9 cellular contexts compared by ENCODE assay signal in the genomic region with DNA sequence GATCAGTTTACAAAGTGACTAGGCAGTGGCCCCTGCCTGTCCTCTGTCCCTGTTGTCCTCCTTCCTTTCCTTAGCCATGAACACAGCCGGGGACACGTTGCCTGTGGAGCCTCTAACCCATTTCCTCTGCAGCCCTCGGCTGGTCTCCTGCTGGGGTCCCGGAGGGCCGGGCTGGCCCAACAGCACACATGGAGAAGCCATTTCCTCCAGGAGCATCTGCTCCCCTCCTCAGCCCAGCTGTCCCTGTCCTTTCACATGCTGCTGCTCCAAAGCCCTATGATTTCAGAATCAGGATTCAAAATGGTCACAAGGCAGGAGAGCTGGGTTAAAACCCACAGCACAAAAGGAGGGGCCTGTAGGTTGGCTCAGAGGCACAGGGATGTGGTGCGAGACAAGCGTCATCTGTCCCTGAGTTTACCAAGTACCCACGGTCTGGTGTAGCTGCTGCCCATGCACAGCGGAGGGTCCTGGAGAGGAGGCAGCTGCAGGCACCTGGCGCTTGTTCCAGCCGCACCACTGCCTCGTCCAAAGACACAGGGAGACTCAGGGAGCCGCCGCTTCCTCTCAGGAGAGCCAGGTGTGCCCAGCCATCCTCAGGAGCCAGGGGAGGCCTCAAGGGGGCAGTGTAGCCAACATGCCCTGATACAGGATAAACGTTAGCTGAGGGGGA. TPM values are rescaled to one million over a fixed set of nuclear protein-coding genes. Genes with fewer than 3 reads are reported as not detected.
A peak's percentile ranks its signal among the peaks of the same experiment; 100 is the strongest.
DNase-seq lines count a peak whose midpoint lies in the region.
"Had no signal": no experiment of that assay in that cellular context is flagged by ENCODE, and none has a peak within 500 bp of the region (broad histone marks: within the 10 kb centered on the region; RNA-seq: fewer than 3 reads in every experiment).

No MANE protein-coding gene starts in this region.

- H3K27ac Mint-ChIP-seq in activated naive CD8-positive, alpha-beta T cell treated with anti-CD3 and anti-CD28 coated beads for 36 hours = no peak overlapping the region

- peak overlapping the region; percentile 40 for H3K4me3 Mint-ChIP-seq in activated naive CD8-positive, alpha-beta T cell treated with anti-CD3 and anti-CD28 coated beads for 36 hours

- intact Hi-C loops in posterior vena cava (cut with DNase I) = no loop called here

- peak; percentile 68 for DNase-seq in GM03348 (ENCODE audit: low spot score)
- DNase-seq in Jurkat, Clone E6-1 (ENCODE audit: low read depth, low spot score) = peak; percentile 45
- DNase-seq in RPMI8226 = peak; percentile 48
- DNase-seq in activated naive CD8-positive, alpha-beta T cell treated with anti-CD3 and anti-CD28 coated beads for 36 hours = peak; percentile 40
- peak; percentile 34 for DNase-seq in hepatic stellate cell (ENCODE audit: low spot score)
- peak; percentile 40 for DNase-seq in stimulated activated CD4-positive, alpha-beta T cell treated with anti-CD3 and anti-CD28 coated beads, Interleukin-12 subunit alpha, Interleukin-12 subunit beta, amount 100 ng/mL, for 4 hours
- no peak for DNase-seq in posterior vena cava (ENCODE audit: low spot score)
- DNase-seq in SKM-1 treated with dmso at 0.1 percent for 144 hours (lab: John Stamatoyannopoulos, UW; ENCODE audit: unreplicated experiment) = no peak

- H3K27me3 Mint-ChIP-seq in activated naive CD8-positive, alpha-beta T cell treated with anti-CD3 and anti-CD28 coated beads for 36 hours = no peaks in the 10 kb centered on the region

- no peak overlapping the region for H3K4me3 ChIP-seq in Jurkat, Clone E6-1 (ENCODE audit: low read length)

- H3K36me3 Mint-ChIP-seq in activated naive CD8-positive, alpha-beta T cell treated with anti-CD3 and anti-CD28 coated beads for 36 hours = no peaks in the 10 kb centered on the region

- H3K4me1 Mint-ChIP-seq in activated naive CD8-positive, alpha-beta T cell treated with anti-CD3 and anti-CD28 coated beads for 36 hours = peaks cover 4% of the 10 kb centered on the region

- H3K9me3 Mint-ChIP-seq in activated naive CD8-positive, alpha-beta T cell treated with anti-CD3 and anti-CD28 coated beads for 36 hours = no peaks in the 10 kb centered on the region

RNA-seq across cellular contexts. Expression of a gene that starts 4.1 kb away (rescaled TPM):
- polyA plus RNA-seq in Jurkat, Clone E6-1 (2012; ENCODE audit: insufficient read depth, insufficient read length) = not detected
- total RNA-seq in activated naive CD8-positive, alpha-beta T cell treated with anti-CD3 and anti-CD28 coated beads for 36 hours = not detected
- under 1 TPM in 1 of 2 donors, not detected in 1; 0.14 TPM for total RNA-seq in posterior vena cava
- total RNA-seq: T-helper 2 cell treated with Interferon-gamma antibody and Interleukin-4, amounts not matched to agents 100 ng/mL and 5 ng/mL, for 36 hours had no signal

RNA-seq across cellular contexts. Expression of a gene that starts 37.4 kb away (rescaled TPM):
- 44.7 TPM for polyA plus RNA-seq in Jurkat, Clone E6-1 (2012; ENCODE audit: insufficient read depth, insufficient read length)
- under 1 TPM; 0.14 to 0.26 TPM for total RNA-seq in activated naive CD8-positive, alpha-beta T cell treated with anti-CD3 and anti-CD28 coated beads for 36 hours
- total RNA-seq in posterior vena cava = not detected
- total RNA-seq: T-helper 2 cell treated with Interferon-gamma antibody and Interleukin-4, amounts not matched to agents 100 ng/mL and 5 ng/mL, for 36 hours had no signal

RNA-seq across cellular contexts. Expression of a gene that starts 38.7 kb away (rescaled TPM):
- 30.1 TPM for polyA plus RNA-seq in Jurkat, Clone E6-1 (2012; ENCODE audit: insufficient read depth, insufficient read length)
- 10 to 100 TPM; 16.1 to 23.3 TPM for total RNA-seq in activated naive CD8-positive, alpha-beta T cell treated with anti-CD3 and anti-CD28 coated beads for 36 hours
- total RNA-seq in posterior vena cava = 1 to 10 TPM; 7.1 to 9.1 TPM

RNA-seq across cellular contexts. Expression of a gene that starts 54.3 kb away (rescaled TPM):
- polyA plus RNA-seq in Jurkat, Clone E6-1 (2012; ENCODE audit: insufficient read depth, insufficient read length) = 13.4 TPM
- total RNA-seq in activated naive CD8-positive, alpha-beta T cell treated with anti-CD3 and anti-CD28 coated beads for 36 hours = 1 to 10 TPM; 8.0 to 8.1 TPM
- total RNA-seq in posterior vena cava = 1 to 10 TPM; 3.7 to 5.0 TPM

Comparison
In these comparisons a context has a peak if more than half of its experiments do, and no peak if none do; other contexts are left out.
1. DNase-seq: peak in GM03348 (single experiment), Jurkat, Clone E6-1 (single experiment), RPMI8226 (single experiment), activated naive CD8-positive, alpha-beta T cell treated with anti-CD3 and anti-CD28 coated beads for 36 hours (single experiment), hepatic stellate cell (single experiment) and stimulated activated CD4-positive, alpha-beta T cell treated with anti-CD3 and anti-CD28 coated beads, Interleukin-12 subunit alpha, Interleukin-12 subunit beta, amount 100 ng/mL, for 4 hours (single experiment); none in posterior vena cava (single experiment) and SKM-1 treated with dmso at 0.1 percent for 144 hours (single experiment).